In the genomic region with DNA sequence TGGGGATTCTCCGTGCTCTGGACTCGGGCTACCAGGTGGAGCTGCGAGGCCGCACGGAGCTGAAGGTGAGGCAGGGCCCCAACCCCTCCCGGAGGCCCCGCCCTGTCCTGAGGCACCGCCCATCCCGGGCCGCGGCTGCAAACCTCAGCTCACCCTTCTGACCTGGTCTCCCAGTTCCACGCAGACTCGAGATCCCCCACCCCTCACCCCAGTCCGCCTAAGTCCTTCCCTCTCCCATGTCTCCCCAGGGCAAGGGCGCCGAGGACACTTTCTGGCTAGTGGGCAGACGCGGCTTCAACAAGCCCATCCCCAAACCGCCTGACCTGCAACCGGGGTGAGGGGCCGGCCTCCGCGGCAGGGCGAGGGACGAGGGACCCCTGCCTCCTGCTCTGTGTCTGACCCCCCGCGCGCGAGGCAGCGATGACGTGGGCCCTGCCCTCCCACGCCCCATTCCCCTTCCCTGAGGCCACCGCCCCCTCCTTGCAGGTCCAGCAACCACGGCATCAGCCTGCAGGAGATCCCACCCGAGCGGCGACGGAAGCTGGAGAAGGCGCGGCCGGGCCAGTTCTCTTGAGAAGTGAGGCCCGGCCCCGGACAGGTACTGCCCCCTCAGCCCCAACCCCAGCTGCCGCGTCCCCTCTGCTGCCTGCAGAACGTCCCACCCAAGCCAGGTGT, we compare ENCODE assay signal across 1 cellular context.
TF ChIP-seq lines count a peak whose summit lies in the region.

No MANE protein-coding gene starts in this region.

TF ChIP-seq in IMR-90, 13 proteins besides CTCF, POLR2A, EP300 and RAD21 (continued from another document):
- TF ChIP-seq, protein P1, sequence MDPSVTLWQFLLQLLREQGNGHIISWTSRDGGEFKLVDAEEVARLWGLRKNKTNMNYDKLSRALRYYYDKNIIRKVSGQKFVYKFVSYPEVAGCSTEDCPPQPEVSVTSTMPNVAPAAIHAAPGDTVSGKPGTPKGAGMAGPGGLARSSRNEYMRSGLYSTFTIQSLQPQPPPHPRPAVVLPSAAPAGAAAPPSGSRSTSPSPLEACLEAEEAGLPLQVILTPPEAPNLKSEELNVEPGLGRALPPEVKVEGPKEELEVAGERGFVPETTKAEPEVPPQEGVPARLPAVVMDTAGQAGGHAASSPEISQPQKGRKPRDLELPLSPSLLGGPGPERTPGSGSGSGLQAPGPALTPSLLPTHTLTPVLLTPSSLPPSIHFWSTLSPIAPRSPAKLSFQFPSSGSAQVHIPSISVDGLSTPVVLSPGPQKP (IDR thresholded peaks at IDR 0.05; ENCODE audit: borderline replicate concordance, low read depth, low read length), result no peak
- TF ChIP-seq CEBPB (IDR thresholded peaks at IDR 0.05; ENCODE audit: low read depth, low read length) (no peak), CHD1 (IDR thresholded peaks at IDR 0.05; ENCODE audit: low read depth, low read length) (no peak), MXI1 (IDR thresholded peaks at IDR 0.05; ENCODE audit: borderline replicate concordance, low read depth, low read length) (no peak)
